Comparison of ENCODE assay signal across 27 cellular contexts in the genomic region with DNA sequence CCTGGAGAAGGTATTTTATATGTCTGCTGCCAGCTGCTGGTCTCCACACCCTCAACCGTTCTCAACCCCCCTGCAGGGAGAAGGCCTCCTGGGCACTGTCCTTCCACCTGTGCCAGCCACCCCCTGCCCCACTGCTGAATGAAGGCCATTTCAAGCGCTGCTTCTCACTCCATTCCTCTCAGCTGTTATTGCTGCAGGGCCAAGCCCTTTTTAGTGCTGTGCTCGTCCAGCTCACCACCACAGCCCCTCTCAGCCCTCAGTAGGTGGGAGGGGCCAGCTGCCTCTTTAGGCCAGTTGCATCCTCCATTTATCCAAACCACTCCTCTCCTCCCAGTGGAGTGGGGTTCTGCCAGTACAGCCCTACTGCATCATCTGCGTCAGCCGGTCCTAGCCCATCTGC. TPM values are rescaled to one million over a fixed set of nuclear protein-coding genes. Genes with fewer than 3 reads are reported as not detected.
"Had no signal": no experiment of that assay in that cellular context is flagged by ENCODE, and none has a peak within 500 bp of the region (broad histone marks: within the 10 kb centered on the region; RNA-seq: fewer than 3 reads in every experiment).

No MANE protein-coding gene starts in this region.

- H3K27ac Mint-ChIP-seq: activated CD4-positive, alpha-beta T cell treated with anti-CD3 and anti-CD28 coated beads for 36 hours; activated CD4-positive, alpha-beta T cell treated with anti-CD3 and anti-CD28 coated beads, Interleukin-2, amount 10 ng/mL, durations not matched to agents 7 days and 5 days; activated CD8-positive, alpha-beta T cell treated with anti-CD3 and anti-CD28 coated beads, Interleukin-2, amount 10 ng/mL, durations not matched to agents 7 days and 5 days; activated naive CD4-positive, alpha-beta T cell treated with anti-CD3 and anti-CD28 coated beads, Interleukin-2, amount 10 ng/mL, durations not matched to agents 7 days and 5 days; activated naive CD8-positive, alpha-beta T cell treated with anti-CD3 and anti-CD28 coated beads, Interleukin-2, amount 50 U/mL, for 24 hours had no signal

- ATAC-seq: activated CD4-positive, alpha-beta T cell treated with anti-CD3 and anti-CD28 coated beads for 36 hours; activated CD8-positive, alpha-beta T cell treated with anti-CD3 and anti-CD28 coated beads, Interleukin-2, amount 10 ng/mL, durations not matched to agents 7 days and 5 days; activated naive CD8-positive, alpha-beta T cell treated with anti-CD3 and anti-CD28 coated beads, Interleukin-2, amount 50 U/mL, for 24 hours; Panc1 had no signal

- H3K27me3 ChIP-seq: brain microvascular endothelial cell, cardiac muscle cell had no signal

- H3K4me3 ChIP-seq: cardiac muscle cell, SJCRH30, SK-N-MC had no signal

- H3K27me3 Mint-ChIP-seq: activated CD4-positive, alpha-beta T cell treated with anti-CD3 and anti-CD28 coated beads for 36 hours; activated naive CD8-positive, alpha-beta T cell; central memory CD8-positive, alpha-beta T cell had no signal

- H3K27ac ChIP-seq: brain microvascular endothelial cell, cardiac muscle cell, SJCRH30, SK-N-MC had no signal

- H3K9me3 ChIP-seq: SJCRH30 had no signal

- H3K36me3 ChIP-seq: brain microvascular endothelial cell, cardiac muscle cell, SJCRH30 had no signal

- H3K4me1 ChIP-seq: SJCRH30 had no signal

- DNase-seq: activated CD4-positive, alpha-beta T cell treated with anti-CD3 and anti-CD28 coated beads for 36 hours; activated CD4-positive, alpha-beta T cell treated with anti-CD3 and anti-CD28 coated beads, Interleukin-2, amount 50 U/mL, for 48 hours; activated CD8-positive, alpha-beta memory T cell treated with anti-CD3 and anti-CD28 coated beads, Interleukin-2, amount 50 U/mL, for 4 hours; activated CD8-positive, alpha-beta T cell treated with anti-CD3 and anti-CD28 coated beads, Interleukin-2, amount 10 ng/mL, durations not matched to agents 7 days and 5 days; activated effector memory CD4-positive, alpha-beta T cell treated with Interleukin-2 at 50 U/mL for 16 hours; activated naive CD4-positive, alpha-beta T cell treated with anti-CD3 and anti-CD28 coated beads, Interleukin-2, amount 10 ng/mL, durations not matched to agents 7 days and 5 days; activated naive CD8-positive, alpha-beta T cell treated with anti-CD3 and anti-CD28 coated beads, Interleukin-2, amount 50 U/mL, for 24 hours; brain microvascular endothelial cell; Karpas-422; KBM-7; NCI-H1048; NCI-H1105 treated with DMSO at 0.1 percent for 48 hours; NCI-H1436; NCI-H1694; NCI-H1930; NCI-H2081 treated with DMSO at 0.1 percent for 48 hours; NCI-H226; NCI-H524 treated with DMSO at 0.1 percent for 48 hours; SHP77; SJCRH30; T1000 had no signal

- H3K4me3 Mint-ChIP-seq: activated CD4-positive, alpha-beta T cell treated with anti-CD3 and anti-CD28 coated beads for 36 hours; activated CD8-positive, alpha-beta T cell treated with anti-CD3 and anti-CD28 coated beads, Interleukin-2, amount 10 ng/mL, durations not matched to agents 7 days and 5 days; activated naive CD4-positive, alpha-beta T cell treated with anti-CD3 and anti-CD28 coated beads, Interleukin-2, amount 10 ng/mL, durations not matched to agents 7 days and 5 days; activated naive CD8-positive, alpha-beta T cell; activated naive CD8-positive, alpha-beta T cell treated with anti-CD3 and anti-CD28 coated beads, Interleukin-2, amount 50 U/mL, for 24 hours had no signal

RNA-seq across cellular contexts. Expression of a gene that starts 1.8 kb away (rescaled TPM):
- total RNA-seq: cardiac muscle cell, SJCRH30 had no signal
- polyA plus RNA-seq: cardiac muscle cell had no signal
